In the genomic region with DNA sequence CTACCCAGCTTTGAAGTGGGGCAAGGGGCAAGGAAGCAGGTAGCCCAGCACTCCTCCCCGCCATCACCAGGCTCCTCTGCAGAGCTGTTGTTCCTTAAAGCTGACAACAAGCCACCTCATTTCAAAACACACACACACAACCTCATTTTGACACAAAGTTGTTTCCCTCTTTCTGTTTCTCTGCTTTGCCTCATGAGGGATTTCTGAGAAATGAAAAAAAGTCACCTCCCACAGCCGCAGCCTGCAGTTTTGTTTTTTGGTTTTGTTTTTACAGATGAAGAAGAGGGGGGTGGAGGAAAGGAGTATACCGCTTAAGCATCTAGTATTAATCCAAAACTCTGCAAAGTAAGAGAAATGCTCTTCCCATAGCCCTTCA, we compare ENCODE assay signal across 2 cellular contexts.
TF ChIP-seq lines count a peak whose summit lies in the region.

No MANE protein-coding gene starts in this region.

TF ChIP-seq in SK-N-SH, 30 proteins besides CTCF, POLR2A, EP300 and RAD21 (continued from another document):
- TF ChIP-seq RFX5 (IDR thresholded peaks at IDR 0.05; ENCODE audit: low read length): no peak
- no peak for TF ChIP-seq SIN3A (IDR thresholded peaks at IDR 0.05; ENCODE audit: borderline replicate concordance, low read depth, low read length)
- no peak for TF ChIP-seq IRF3 (IDR thresholded peaks at IDR 0.05; ENCODE audit: low read depth, low read length)
- no peak for TF ChIP-seq NFIC (IDR thresholded peaks at IDR 0.05; ENCODE audit: borderline replicate concordance)
- no peak for TF ChIP-seq YY1 (IDR thresholded peaks at IDR 0.05; ENCODE audit: low read depth)

TF ChIP-seq in SK-N-SH treated with all-trans-retinoic acid at 6 μM for 48 hours, 23 proteins besides CTCF, POLR2A, EP300 and RAD21 (continued from another document):
- TF ChIP-seq, protein P1, sequence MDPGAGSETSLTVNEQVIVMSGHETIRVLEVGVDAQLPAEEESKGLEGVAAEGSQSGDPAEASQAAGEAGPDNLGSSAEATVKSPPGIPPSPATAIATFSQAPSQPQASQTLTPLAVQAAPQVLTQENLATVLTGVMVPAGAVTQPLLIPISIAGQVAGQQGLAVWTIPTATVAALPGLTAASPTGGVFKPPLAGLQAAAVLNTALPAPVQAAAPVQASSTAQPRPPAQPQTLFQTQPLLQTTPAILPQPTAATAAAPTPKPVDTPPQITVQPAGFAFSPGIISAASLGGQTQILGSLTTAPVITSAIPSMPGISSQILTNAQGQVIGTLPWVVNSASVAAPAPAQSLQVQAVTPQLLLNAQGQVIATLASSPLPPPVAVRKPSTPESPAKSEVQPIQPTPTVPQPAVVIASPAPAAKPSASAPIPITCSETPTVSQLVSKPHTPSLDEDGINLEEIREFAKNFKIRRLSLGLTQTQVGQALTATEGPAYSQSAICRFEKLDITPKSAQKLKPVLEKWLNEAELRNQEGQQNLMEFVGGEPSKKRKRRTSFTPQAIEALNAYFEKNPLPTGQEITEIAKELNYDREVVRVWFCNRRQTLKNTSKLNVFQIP (CRISPR knock-in tag; IDR thresholded peaks at IDR 0.05; ENCODE audit: borderline replicate concordance, low read depth): no peak
- TF ChIP-seq ZNF8 (CRISPR knock-in tag; IDR thresholded peaks at IDR 0.05) (no peak), ARNTL (CRISPR knock-in tag; IDR thresholded peaks at IDR 0.05; ENCODE audit: borderline replicate concordance, low read depth) (no peak), ZC3H10 (CRISPR knock-in tag; IDR thresholded peaks at IDR 0.05) (no peak), GLIS3 (CRISPR knock-in tag; IDR thresholded peaks at IDR 0.05) (no peak), OSR1 (CRISPR knock-in tag; IDR thresholded peaks at IDR 0.05) (no peak), RARB (CRISPR knock-in tag; IDR thresholded peaks at IDR 0.05) (no peak), TOX (CRISPR knock-in tag; IDR thresholded peaks at IDR 0.05; ENCODE audit: borderline replicate concordance) (no peak), ZFP3 (CRISPR knock-in tag; IDR thresholded peaks at IDR 0.05) (no peak), SNAI2 (CRISPR knock-in tag; IDR thresholded peaks at IDR 0.05) (no peak)
